In genomic region chr9:33393581-33393980, GRCh38 we compare ENCODE assay signal across 1 cellular context.
TF ChIP-seq lines count a peak whose summit lies in the region.

No MANE protein-coding gene starts in this region.

TF ChIP-seq in HepG2, 621 proteins besides CTCF, POLR2A, EP300 and RAD21:
- TF ChIP-seq ZMYM3 (CRISPR knock-in tag; IDR thresholded peaks at IDR 0.05) = 0 out of 2 replicates have a peak, but pooled peaks have one; percentile 14
- peak; percentile 79 for TF ChIP-seq ZNF687 (CRISPR knock-in tag; IDR thresholded peaks at IDR 0.05)
- 0 out of 2 replicates have a peak, but pooled peaks have one; percentile 9 for TF ChIP-seq SALL1 (CRISPR knock-in tag; IDR thresholded peaks at IDR 0.05)
- TF ChIP-seq LCORL (IDR thresholded peaks at IDR 0.05) = no peak
- TF ChIP-seq LCORL (CRISPR knock-in tag; IDR thresholded peaks at IDR 0.05) = peak; percentile 13; the same call in 1 of the 2 replicates
- TF ChIP-seq ARNT (IDR thresholded peaks at IDR 0.05) = no peak
- no peak for TF ChIP-seq ARID4A (CRISPR knock-in tag; IDR thresholded peaks at IDR 0.05; ENCODE audit: borderline replicate concordance)
TF ChIP-seq in HepG2: peak in this region for 4.
